ENCODE assay signal across 8 cellular contexts in the genomic region with DNA sequence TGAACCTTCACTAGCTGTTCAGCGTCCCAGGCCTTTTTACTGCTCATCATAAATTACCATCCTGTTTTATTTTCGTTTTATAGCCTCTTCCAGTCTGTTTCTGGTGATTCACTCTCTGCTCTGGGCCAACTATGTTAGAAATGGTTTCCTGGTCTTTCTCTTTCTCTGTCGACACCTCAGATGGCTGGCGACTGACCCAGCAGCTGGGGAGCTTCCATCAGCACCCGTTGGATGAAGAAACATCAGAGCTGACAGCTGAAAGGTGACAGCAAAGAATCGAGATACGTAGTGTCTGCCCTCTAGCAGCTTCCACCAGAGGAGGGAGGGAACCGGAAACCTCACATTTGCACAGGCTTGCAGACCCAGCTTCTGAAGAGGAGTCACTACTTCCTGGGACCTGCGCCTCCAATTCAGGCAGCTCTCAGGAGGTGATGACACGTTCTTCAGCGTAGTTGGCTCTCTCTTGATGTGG.
A peak's percentile ranks its signal among the peaks of the same experiment; 100 is the strongest.
DNase-seq lines count a peak whose midpoint lies in the region; ATAC-seq and TF ChIP-seq lines count a peak whose summit lies in the region.

No MANE protein-coding gene starts in this region.

- no peak overlapping the region for H3K4me3 Mint-ChIP-seq in activated naive CD8-positive, alpha-beta T cell treated with anti-CD3 and anti-CD28 coated beads, Interleukin-2, amount 50 U/mL, for 24 hours

- H3K27me3 ChIP-seq in hepatocyte (peaks cover 12% of the 10 kb centered on the region), vagina (no peaks in the 10 kb centered on the region)

- H3K9me3 Mint-ChIP-seq in activated naive CD8-positive, alpha-beta T cell treated with anti-CD3 and anti-CD28 coated beads, Interleukin-2, amount 50 U/mL, for 24 hours, result no peaks in the 10 kb centered on the region

- intact Hi-C loops in vagina (cut with DNase I), result no loop called here

- peaks cover 3% of the 10 kb centered on the region for H3K4me1 Mint-ChIP-seq in activated naive CD8-positive, alpha-beta T cell treated with anti-CD3 and anti-CD28 coated beads, Interleukin-2, amount 50 U/mL, for 24 hours

- H3K9me3 ChIP-seq in hepatocyte (ENCODE audit: low read depth), result no peaks in the 10 kb centered on the region
- H3K9me3 ChIP-seq in vagina, result no peaks in the 10 kb centered on the region

- no peaks in the 10 kb centered on the region for H3K9me2 ChIP-seq in hepatocyte (replicated peaks; ENCODE audit: insufficient read depth)

- H3K36me3 Mint-ChIP-seq in activated naive CD8-positive, alpha-beta T cell treated with anti-CD3 and anti-CD28 coated beads, Interleukin-2, amount 50 U/mL, for 24 hours (ENCODE audit: low read depth), result no peaks in the 10 kb centered on the region

- TF ChIP-seq CTCF in hepatocyte (IDR thresholded peaks at IDR 0.05; ENCODE audit: poor library complexity), result no peak
- TF ChIP-seq CTCF in vagina (IDR thresholded peaks at IDR 0.05), result no peak

- H3K27ac Mint-ChIP-seq in activated naive CD8-positive, alpha-beta T cell treated with anti-CD3 and anti-CD28 coated beads, Interleukin-2, amount 50 U/mL, for 24 hours, result no peak overlapping the region

- H3K4me2 ChIP-seq in hepatocyte, result no peak overlapping the region

- H3K27ac ChIP-seq in hepatocyte (peak overlapping the region; percentile 53), vagina (peak overlapping the region; percentile 75)

- no peak for TF ChIP-seq POLR2A in vagina (IDR thresholded peaks at IDR 0.05)

- H3K4me3 ChIP-seq in hepatocyte (no peak overlapping the region), vagina (no peak overlapping the region)

- H4K20me1 ChIP-seq in hepatocyte (ENCODE audit: insufficient read depth, poor library complexity, severe bottlenecking), result no peaks in the 10 kb centered on the region

- 40% methylated on average over 11 of the region's 11 CpGs for WGBS in hepatocyte (ENCODE audit: low lambda C conversion rate, missing lambda C conversion rate)

- H3K36me3 ChIP-seq in hepatocyte (replicated peaks; ENCODE audit: insufficient read depth, low read depth) (no peaks in the 10 kb centered on the region), vagina (no peaks in the 10 kb centered on the region)

- peak; percentile 43 for DNase-seq in stimulated activated CD4-positive, alpha-beta T cell treated with anti-CD3 and anti-CD28 coated beads, Interleukin-15, amount 100 ng/mL, for 24 hours
- DNase-seq in stimulated activated CD4-positive, alpha-beta T cell treated with anti-CD3 and anti-CD28 coated beads, Interleukin-2, amount 100 ng/mL, for 48 hours, result no peak
- DNase-seq in activated naive CD8-positive, alpha-beta T cell treated with anti-CD3 and anti-CD28 coated beads, Interleukin-2, amount 50 U/mL, for 24 hours, result no peak
- peak; percentile 69 for DNase-seq in hepatocyte (ENCODE audit: low spot score)
- no peak for DNase-seq in vagina (ENCODE audit: extremely low spot score in 2 of 2)
- DNase-seq in NCI-H82 treated with DMSO at 0.1 percent for 48 hours (lab: John Stamatoyannopoulos, UW; ENCODE audit: unreplicated experiment), result no peak

- H3K4me1 ChIP-seq in hepatocyte (ENCODE audit: insufficient read depth), result peaks cover 27% of the 10 kb centered on the region
- H3K4me1 ChIP-seq in vagina, result peaks cover 32% of the 10 kb centered on the region

- no peak overlapping the region for H2AFZ ChIP-seq in hepatocyte

- H3K27me3 Mint-ChIP-seq in activated naive CD8-positive, alpha-beta T cell treated with anti-CD3 and anti-CD28 coated beads, Interleukin-2, amount 50 U/mL, for 24 hours, result peaks cover 2% of the 10 kb centered on the region

- no peaks in the 10 kb centered on the region for H3K79me2 ChIP-seq in hepatocyte

- ATAC-seq in activated naive CD8-positive, alpha-beta T cell treated with anti-CD3 and anti-CD28 coated beads, Interleukin-2, amount 50 U/mL, for 24 hours, result peak; percentile 65
- no peak for ATAC-seq in HG02642 (IDR thresholded peaks at IDR 0.05; ENCODE audit: poor library complexity, unreplicated experiment)
- ATAC-seq in HG03520 (IDR thresholded peaks at IDR 0.05; ENCODE audit: unreplicated experiment), result no peak

Comparison
In these comparisons a context has a peak if more than half of its experiments do, and no peak if none do; other contexts are left out.
1. DNase-seq: peak in stimulated activated CD4-positive, alpha-beta T cell treated with anti-CD3 and anti-CD28 coated beads, Interleukin-15, amount 100 ng/mL, for 24 hours (single experiment) and hepatocyte (single experiment); none in stimulated activated CD4-positive, alpha-beta T cell treated with anti-CD3 and anti-CD28 coated beads, Interleukin-2, amount 100 ng/mL, for 48 hours (0 of 2), activated naive CD8-positive, alpha-beta T cell treated with anti-CD3 and anti-CD28 coated beads, Interleukin-2, amount 50 U/mL, for 24 hours (single experiment), vagina (0 of 2) and NCI-H82 treated with DMSO at 0.1 percent for 48 hours (single experiment).